1 cellular context compared by ENCODE assay signal in the genomic region with DNA sequence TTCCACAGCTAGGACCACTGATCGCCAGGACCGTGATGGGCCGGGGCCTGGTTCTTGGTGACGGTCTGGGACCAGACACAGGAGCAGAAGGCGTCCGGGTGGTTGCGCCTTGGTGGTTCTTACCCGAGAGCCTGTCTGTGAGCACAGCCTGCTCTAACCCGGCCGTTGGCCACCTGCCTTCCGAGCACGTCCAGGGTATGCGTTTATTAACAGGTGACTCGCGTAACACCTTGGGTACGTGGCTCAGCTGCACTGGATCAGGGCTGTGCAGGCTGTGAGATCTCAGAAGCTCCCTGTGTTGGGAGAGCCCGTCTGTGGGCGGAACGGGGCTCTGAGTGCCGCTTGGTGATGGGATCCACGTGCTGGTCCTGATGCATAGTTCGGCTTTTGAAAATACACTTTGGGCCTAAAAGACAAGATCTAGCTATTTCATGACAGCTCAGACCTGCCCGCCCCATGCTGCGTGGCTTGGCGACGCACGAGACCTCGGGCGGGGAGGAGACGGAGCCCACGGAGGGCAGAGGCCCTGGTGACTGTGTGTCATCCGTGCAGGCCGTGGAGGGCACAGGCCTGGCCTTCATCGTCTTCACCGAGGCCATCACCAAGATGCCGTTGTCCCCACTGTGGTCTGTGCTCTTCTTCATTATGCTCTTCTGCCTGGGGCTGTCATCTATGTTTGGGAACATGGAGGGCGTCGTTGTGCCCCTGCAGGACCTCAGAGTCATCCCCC.
TF ChIP-seq lines count a peak whose summit lies in the region.

No MANE protein-coding gene starts in this region.

TF ChIP-seq in K562, 482 proteins besides CTCF, POLR2A, EP300 and RAD21:
- TF ChIP-seq, protein P1, sequence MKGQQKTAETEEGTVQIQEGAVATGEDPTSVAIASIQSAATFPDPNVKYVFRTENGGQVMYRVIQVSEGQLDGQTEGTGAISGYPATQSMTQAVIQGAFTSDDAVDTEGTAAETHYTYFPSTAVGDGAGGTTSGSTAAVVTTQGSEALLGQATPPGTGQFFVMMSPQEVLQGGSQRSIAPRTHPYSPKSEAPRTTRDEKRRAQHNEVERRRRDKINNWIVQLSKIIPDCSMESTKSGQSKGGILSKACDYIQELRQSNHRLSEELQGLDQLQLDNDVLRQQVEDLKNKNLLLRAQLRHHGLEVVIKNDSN (CRISPR knock-in tag; IDR thresholded peaks at IDR 0.05), result 0 out of 2 replicates have a peak, but pooled peaks have one; percentile 5
- TF ChIP-seq HDAC8 (tag; IDR thresholded peaks at IDR 0.05), result no peak
